Comparison of ENCODE assay signal across 8 cellular contexts in the genomic region with DNA sequence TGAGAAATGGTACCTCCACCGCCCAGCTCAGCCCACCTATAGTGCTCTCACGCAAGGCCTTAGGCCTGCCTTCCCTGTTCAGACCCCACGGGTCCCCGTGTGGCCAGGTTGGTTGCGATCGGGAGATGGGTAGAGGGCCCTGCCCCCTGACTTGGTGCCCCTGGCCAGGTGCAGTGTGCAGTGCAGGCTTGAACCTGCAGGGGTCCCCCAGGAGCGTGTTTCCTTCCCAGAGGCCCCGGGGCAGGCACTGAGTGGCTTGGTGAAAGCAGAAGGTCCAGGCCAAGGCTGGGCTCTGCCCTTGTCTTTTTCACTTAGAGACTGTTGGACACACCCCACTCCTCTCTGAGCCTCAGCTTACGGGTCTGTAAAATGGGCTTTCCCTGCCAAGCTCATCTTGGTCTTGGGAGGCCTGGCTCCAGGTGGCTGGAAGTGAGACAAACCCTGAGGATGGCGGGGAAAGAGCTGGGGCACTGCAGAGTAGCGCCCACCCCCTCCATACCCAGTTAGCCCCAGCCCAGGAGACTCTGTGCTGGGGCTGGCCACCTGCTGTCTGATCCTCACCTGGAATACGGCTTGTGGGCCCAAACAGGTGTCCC. TPM values are rescaled to one million over a fixed set of nuclear protein-coding genes. Genes with fewer than 3 reads are reported as not detected.
DNase-seq lines count a peak whose midpoint lies in the region; ATAC-seq, FAIRE-seq and TF ChIP-seq lines count a peak whose summit lies in the region.

No MANE protein-coding gene starts in this region.

- H3K79me2 ChIP-seq in PC-9 (ENCODE audit: low read depth): no peaks in the 10 kb centered on the region

- H3K36me3 ChIP-seq in PC-9 (ENCODE audit: low read depth) (no peaks in the 10 kb centered on the region), bronchial epithelial cell (ENCODE audit: control insufficient read depth, insufficient read depth, low read length) (no peaks in the 10 kb centered on the region), spleen (no peaks in the 10 kb centered on the region)

- H2AFZ ChIP-seq in PC-9: no peak overlapping the region

- H3K9me3 ChIP-seq in PC-9 (ENCODE audit: insufficient read depth, low read depth) (no peaks in the 10 kb centered on the region), spleen (no peaks in the 10 kb centered on the region)

- H3K27me3 ChIP-seq in PC-9 (ENCODE audit: insufficient read depth, low read depth): no peaks in the 10 kb centered on the region
- H3K27me3 ChIP-seq in bronchial epithelial cell (ENCODE audit: control insufficient read depth, insufficient read depth, low read length): no peaks in the 10 kb centered on the region
- H3K27me3 ChIP-seq in spleen (replicated peaks in 1 of 7): peaks cover 0 to 69% (median 13%) of the 10 kb centered on the region in 7 donors

- H3K27ac ChIP-seq in PC-9: no peak overlapping the region
- no peak overlapping the region for H3K27ac ChIP-seq in spleen

- DNase-seq in SKM-1 treated with dmso at 0.1 percent for 144 hours (lab: John Stamatoyannopoulos, UW; ENCODE audit: unreplicated experiment): peak; percentile 3
- no peak for DNase-seq in SKM-1 (lab: John Stamatoyannopoulos, UW; ENCODE audit: unreplicated experiment)
- DNase-seq in PC-9: no peak
- DNase-seq in bronchial epithelial cell (ENCODE audit: low read depth): no peak
- DNase-seq in spleen: no peak
- no peak for DNase-seq in SK-N-DZ (ENCODE audit: low spot score)

- WGBS in spleen, 5 donors: 74 to 85% (median 77%) methylated on average over 9 to 12 of the region's 12 CpGs

- peaks cover 19% of the 10 kb centered on the region; the same call in 1 of the 2 replicates for H3F3A ChIP-seq in PC-9 (ENCODE audit: insufficient read depth, low read depth)

- CTCF ChIA-PET in PC-9 (lab: Charles Lee): no interaction called here

- no TSS peak for BruUV-seq in PC-9 (replicated peaks; lab: Mats Ljungman, UMichigan)

- peaks cover 20% of the 10 kb centered on the region for H3K4me1 ChIP-seq in PC-9 (replicated peaks; ENCODE audit: insufficient read depth)
- H3K4me1 ChIP-seq in spleen: peaks cover 0 to 75% (median 50%) of the 10 kb centered on the region in 6 donors

- TF ChIP-seq POLR2A in spleen (IDR thresholded peaks at IDR 0.05): no peak

- no peak for FAIRE-seq in bronchial epithelial cell (lab: Jason Lieb, UNC)

- H3K4me3 ChIP-seq in PC-9 (no peak overlapping the region), bronchial epithelial cell (ENCODE audit: low read depth, low read length) (no peak overlapping the region), spleen (no peak overlapping the region)

- H3K9me2 ChIP-seq in PC-9 (ENCODE audit: insufficient read depth): no peaks in the 10 kb centered on the region

- POLR2A ChIA-PET in PC-9 (lab: Charles Lee; ENCODE audit: unreplicated experiment): no interaction called here

- TF ChIP-seq CTCF in PC-9 (conservative IDR thresholded peaks at IDR 0.05): peak; percentile 60
- TF ChIP-seq CTCF in bronchial epithelial cell (IDR thresholded peaks at IDR 0.05; ENCODE audit: insufficient read depth, low read length, severe bottlenecking): peak; percentile 37
- peak in 8 of 11 experiments; percentile 22 to 52 (median 36) for TF ChIP-seq CTCF in spleen (IDR thresholded peaks at IDR 0.05 in 8 of 11, conservative IDR thresholded peaks at IDR 0.05 in 3 of 11)

- no peaks in the 10 kb centered on the region for H4K20me1 ChIP-seq in PC-9 (ENCODE audit: insufficient read depth)

- ATAC-seq in GM21786 (IDR thresholded peaks at IDR 0.05; ENCODE audit: unreplicated experiment) (no peak), HG02981 (IDR thresholded peaks at IDR 0.05; ENCODE audit: unreplicated experiment) (no peak)

- intact Hi-C loops in PC-9 (cut with micrococcal nuclease; ENCODE audit: unreplicated experiment) (loop anchor here (10.0 kb wide), 1 partner anchor 225 kb away; no protein-coding TSS in a partner anchor), spleen (cut with DNase I; ENCODE audit: low total_unique reads) (no loop called here)

- no peak overlapping the region for H3K4me2 ChIP-seq in PC-9

RNA-seq across cellular contexts. Expression of gene HES5, which starts 9.3 kb away (rescaled TPM):
- total RNA-seq in PC-9 (2021) (not detected in 2 replicates), bronchial epithelial cell (2.9 and 3.8 TPM in 2 replicates), spleen (under 1 TPM in 4 of 7 donors, not detected in 3; 0.36 to 0.54 (median 0.42) TPM)
- polyA plus RNA-seq in spleen: under 1 TPM in 1 of 3 donors, not detected in 2; 0.36 TPM
- polyA plus RNA-seq in SK-N-DZ (2014; cell fraction: cytosol; rRNA removed): not detected in 2 replicates
- not detected in 2 replicates for polyA plus RNA-seq in SK-N-DZ (2014; cell fraction: nucleus; rRNA removed)

RNA-seq across cellular contexts. Expression of gene PANK4, which starts 13.0 kb away (rescaled TPM):
- 20.5 and 33.4 TPM in 2 replicates for total RNA-seq in PC-9 (2021)
- 29.2 and 29.3 TPM in 2 replicates for total RNA-seq in bronchial epithelial cell
- 10 to 100 TPM; 34.9 to 49.5 (median 47.6) TPM for total RNA-seq in spleen
- 10 to 100 TPM; 13.8 to 30.6 (median 14.0) TPM for polyA plus RNA-seq in spleen
- 19.0 and 27.4 TPM in 2 replicates for polyA plus RNA-seq in SK-N-DZ (2014; cell fraction: cytosol; rRNA removed)
- 86.5 and 95.1 TPM in 2 replicates for polyA plus RNA-seq in SK-N-DZ (2014; cell fraction: nucleus; rRNA removed)

RNA-seq across cellular contexts. Expression of gene TNFRSF14, which starts 16.8 kb away (rescaled TPM):
- total RNA-seq in PC-9 (2021): 9.9 and 13.8 TPM in 2 replicates
- 10.4 and 11.1 TPM in 2 replicates for total RNA-seq in bronchial epithelial cell
- total RNA-seq in spleen: 100 to 1,000 TPM; 146 to 203 (median 190) TPM
- polyA plus RNA-seq in spleen: 100 to 1,000 TPM; 167 to 366 (median 302) TPM
- 0.49 TPM in 1 of 2 replicates, not detected in the other for polyA plus RNA-seq in SK-N-DZ (2014; cell fraction: cytosol; rRNA removed)
- 1.2 and 1.4 TPM in 2 replicates for polyA plus RNA-seq in SK-N-DZ (2014; cell fraction: nucleus; rRNA removed)

RNA-seq across cellular contexts. Expression of gene PRXL2B, which starts 47.2 kb away (rescaled TPM):
- total RNA-seq in PC-9 (2021) (26.1 and 35.3 TPM in 2 replicates), bronchial epithelial cell (5.2 and 6.8 TPM in 2 replicates), spleen (10 to 100 TPM; 21.9 to 43.0 (median 26.7) TPM)
- polyA plus RNA-seq in spleen: 10 to 100 TPM; 10.7 to 29.0 (median 13.2) TPM
- polyA plus RNA-seq in SK-N-DZ (2014; cell fraction: cytosol; rRNA removed): 18.7 and 24.5 TPM in 2 replicates
- polyA plus RNA-seq in SK-N-DZ (2014; cell fraction: nucleus; rRNA removed): 22.0 and 36.4 TPM in 2 replicates
